8 cellular contexts compared by ENCODE assay signal in the genomic region with DNA sequence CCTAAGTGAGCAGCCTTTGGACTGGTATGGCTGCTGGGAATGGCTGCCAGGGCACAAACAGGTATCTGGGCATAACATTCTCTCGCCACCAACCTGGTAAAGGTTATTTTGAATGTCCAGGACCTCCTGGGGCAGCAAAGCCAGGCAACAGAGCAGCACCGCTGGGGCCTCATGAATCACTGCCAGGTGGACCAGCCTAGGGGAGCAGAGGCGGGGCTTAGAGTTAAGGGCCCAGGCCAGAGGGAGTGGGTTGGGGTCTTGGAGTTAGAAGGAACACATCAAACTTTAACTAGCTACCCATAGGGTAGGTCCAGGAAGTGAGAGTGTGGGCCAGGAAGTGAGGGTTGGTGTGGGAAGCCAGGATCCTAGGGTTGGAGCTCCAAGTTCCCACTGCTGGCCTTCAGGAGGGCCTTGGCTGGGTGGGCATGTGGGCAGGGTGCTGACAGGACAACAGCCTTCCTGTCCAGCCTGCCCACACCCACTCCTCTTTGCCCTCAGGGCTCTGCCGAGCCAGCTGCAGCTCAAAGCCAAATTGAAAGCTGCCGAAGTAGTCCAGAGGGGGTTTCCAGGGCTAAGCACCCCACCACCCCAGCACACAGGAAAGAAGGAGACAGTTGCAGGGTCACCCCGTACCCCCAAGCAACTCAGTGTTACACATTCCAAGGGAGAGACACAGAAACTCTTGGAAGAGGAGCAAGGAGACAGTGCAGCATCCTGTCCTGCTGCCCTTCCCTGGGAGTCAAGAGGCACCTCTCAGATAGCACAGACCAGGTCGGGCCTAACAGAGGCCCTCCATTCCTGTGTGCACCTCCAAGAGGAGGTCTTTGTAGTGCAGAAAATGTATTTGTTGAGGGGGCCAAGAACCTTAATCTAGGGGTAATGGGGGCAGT. TPM values are rescaled to one million over a fixed set of nuclear protein-coding genes. Genes with fewer than 3 reads are reported as not detected.
A peak's percentile ranks its signal among the peaks of the same experiment; 100 is the strongest.
DNase-seq lines count a peak whose midpoint lies in the region; ATAC-seq and TF ChIP-seq lines count a peak whose summit lies in the region.
"Had no signal": no experiment of that assay in that cellular context is flagged by ENCODE, and none has a peak within 500 bp of the region (broad histone marks: within the 10 kb centered on the region; RNA-seq: fewer than 3 reads in every experiment).

No MANE protein-coding gene starts in this region.

- H3K9me3 ChIP-seq in T-helper 17 cell (ENCODE audit: control insufficient read depth, low read length, poor library complexity, severe bottlenecking) (no peaks in the 10 kb centered on the region), iPS-15b (ENCODE audit: control insufficient read depth, insufficient read depth, low read length) (no peaks in the 10 kb centered on the region), spleen (no peaks in the 10 kb centered on the region), ascending aorta (no peaks in the 10 kb centered on the region)

- intact Hi-C loops in spleen (cut with DNase I; ENCODE audit: low total_unique reads) (no loop called here), ascending aorta (cut with DNase I) (no loop called here)

- H3K36me3 ChIP-seq in iPS-15b (ENCODE audit: control insufficient read depth, insufficient read depth, low read length): peaks cover 19% of the 10 kb centered on the region
- H3K36me3 ChIP-seq in spleen: peaks cover 2 to 50% (median 34%) of the 10 kb centered on the region in 6 donors
- peaks cover 0 to 3% of the 10 kb centered on the region in 2 donors for H3K36me3 ChIP-seq in ascending aorta

- POLR2A ChIA-PET in HEK293T (lab: Yijun Ruan, JAX): interaction anchor here (0.8 to 2.7 kb wide), 2 partner anchors 8 to 15 kb away, joined by 3 to 20 read pairs; a partner anchor contains a TSS

- no peak for TF ChIP-seq CTCF in spleen (IDR thresholded peaks at IDR 0.05 in 8 of 11, conservative IDR thresholded peaks at IDR 0.05 in 3 of 11)
- TF ChIP-seq CTCF in ascending aorta (IDR thresholded peaks at IDR 0.05): no peak

- peak; percentile 2 for TF ChIP-seq POLR2A in GM19099 (IDR thresholded peaks at IDR 0.05; ENCODE audit: extremely low read depth, insufficient read length, low read depth)
- TF ChIP-seq POLR2A in spleen (IDR thresholded peaks at IDR 0.05): no peak

- peak overlapping the region; percentile 98 for H3K4me3 Mint-ChIP-seq in T-helper 17 cell

- 29 to 35% (median 34%) methylated on average over 6 to 7 of the region's 7 CpGs for WGBS in spleen, 5 donors

- peaks cover 15% of the 10 kb centered on the region for H3K4me1 ChIP-seq in iPS-15b (ENCODE audit: control insufficient read depth, insufficient read depth, low read length)
- peaks cover 38 to 96% (median 85%) of the 10 kb centered on the region in 6 donors for H3K4me1 ChIP-seq in spleen
- H3K4me1 ChIP-seq in ascending aorta: peaks cover 15 to 29% of the 10 kb centered on the region in 2 donors

- H3K36me3 Mint-ChIP-seq in T-helper 17 cell (ENCODE audit: low read depth): peaks cover 9% of the 10 kb centered on the region

- CTCF ChIA-PET in HEK293T (lab: Yijun Ruan, JAX): no interaction called here

- peak overlapping the region; percentile 99 for H3K27ac Mint-ChIP-seq in T-helper 17 cell

- peak overlapping the region; percentile 82 for H3K4me3 ChIP-seq in iPS-15b (ENCODE audit: low read depth, low read length)
- peak overlapping the region; percentile 90 to 98 (median 94) for H3K4me3 ChIP-seq in spleen
- peak overlapping the region in 1 of 2 donors; percentile 73 for H3K4me3 ChIP-seq in ascending aorta

- H3K27me3 ChIP-seq in iPS-15b (ENCODE audit: control insufficient read depth, insufficient read depth, low read length) (peaks cover 9% of the 10 kb centered on the region), spleen (replicated peaks in 1 of 7) (no peaks in the 10 kb centered on the region), ascending aorta (no peaks in the 10 kb centered on the region)

- DNase-seq in T-helper 17 cell: no peak
- DNase-seq in spleen: peak; percentile 89
- DNase-seq in HEK293T (ENCODE audit: extremely low spot score): no peak
- DNase-seq in caudate nucleus (lab: John Stamatoyannopoulos, UW): no peak
- DNase-seq in ascending aorta (ENCODE audit: low spot score in 2 of 2): no peak
- DNase-seq: NCI-H1417 treated with DMSO at 0.1 percent for 48 hours had no signal

- no peaks in the 10 kb centered on the region for H3K27me3 Mint-ChIP-seq in T-helper 17 cell

- peaks cover 47% of the 10 kb centered on the region for H3K4me1 Mint-ChIP-seq in T-helper 17 cell

- H3K9ac ChIP-seq in iPS-15b (ENCODE audit: low read depth, low read length): no peak overlapping the region

- ATAC-seq in T-helper 17 cell: peak; percentile 16

- peak overlapping the region; percentile 94 to 98 (median 96) for H3K27ac ChIP-seq in spleen
- H3K27ac ChIP-seq in caudate nucleus (ENCODE audit: low read depth, low read length): no peak overlapping the region
- H3K27ac ChIP-seq in ascending aorta: no peak overlapping the region

TF ChIP-seq in HEK293T, 16 proteins besides CTCF, POLR2A, EP300 and RAD21:
- TF ChIP-seq LEF1 (IDR thresholded peaks at IDR 0.05; ENCODE audit: borderline replicate concordance): no peak
- no peak for TF ChIP-seq L3MBTL2 (conservative IDR thresholded peaks at IDR 0.05)
- TF ChIP-seq NFRKB (IDR thresholded peaks at IDR 0.05): no peak
- no peak for TF ChIP-seq HDGF (IDR thresholded peaks at IDR 0.05; ENCODE audit: borderline replicate concordance)
- TF ChIP-seq, protein P1, sequence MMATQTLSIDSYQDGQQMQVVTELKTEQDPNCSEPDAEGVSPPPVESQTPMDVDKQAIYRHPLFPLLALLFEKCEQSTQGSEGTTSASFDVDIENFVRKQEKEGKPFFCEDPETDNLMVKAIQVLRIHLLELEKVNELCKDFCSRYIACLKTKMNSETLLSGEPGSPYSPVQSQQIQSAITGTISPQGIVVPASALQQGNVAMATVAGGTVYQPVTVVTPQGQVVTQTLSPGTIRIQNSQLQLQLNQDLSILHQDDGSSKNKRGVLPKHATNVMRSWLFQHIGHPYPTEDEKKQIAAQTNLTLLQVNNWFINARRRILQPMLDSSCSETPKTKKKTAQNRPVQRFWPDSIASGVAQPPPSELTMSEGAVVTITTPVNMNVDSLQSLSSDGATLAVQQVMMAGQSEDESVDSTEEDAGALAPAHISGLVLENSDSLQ (IDR thresholded peaks at IDR 0.05): no peak
- TF ChIP-seq FOXA1 (IDR thresholded peaks at IDR 0.05): no peak
- no peak for TF ChIP-seq ARNT (IDR thresholded peaks at IDR 0.05)
- TF ChIP-seq SUZ12 (IDR thresholded peaks at IDR 0.05): no peak
- TF ChIP-seq ZNF384 (IDR thresholded peaks at IDR 0.05): no peak
- no peak for TF ChIP-seq TARDBP (IDR thresholded peaks at IDR 0.05)

RNA-seq across cellular contexts. Expression of a gene that starts 2.6 kb away (rescaled TPM):
- total RNA-seq in T-helper 17 cell (10 to 100 TPM; 59.2 to 62.8 TPM), spleen (10 to 100 TPM; 32.2 to 89.7 (median 60.7) TPM), ascending aorta (1.9 TPM)
- polyA plus RNA-seq in spleen: 10 to 100 TPM; 41.3 to 49.8 (median 42.3) TPM

RNA-seq across cellular contexts. Expression of a gene that starts 5.4 kb away (rescaled TPM):
- total RNA-seq in T-helper 17 cell (10 to 100 TPM; 14.7 to 15.2 TPM), spleen (10 to 100 TPM; 22.4 to 30.4 (median 27.9) TPM), ascending aorta (9.9 TPM)
- 10 to 100 TPM; 17.6 to 22.0 (median 21.7) TPM for polyA plus RNA-seq in spleen

RNA-seq across cellular contexts. Expression of a gene that starts 7.5 kb away (rescaled TPM):
- total RNA-seq in T-helper 17 cell: not detected
- under 1 TPM in 1 of 7 donors, not detected in 6; 0.17 TPM for total RNA-seq in spleen
- under 1 TPM in 2 of 3 donors, not detected in 1; 0.03 to 0.11 TPM for polyA plus RNA-seq in spleen
- not detected for total RNA-seq in ascending aorta

RNA-seq across cellular contexts. Expression of a gene that starts 15.8 kb away (rescaled TPM):
- 100 to 1,000 TPM; 454 to 478 TPM for total RNA-seq in T-helper 17 cell
- 100 to 1,000 TPM; 372 to 546 (median 415) TPM for total RNA-seq in spleen
- 100 to 1,000 TPM; 196 to 330 (median 302) TPM for polyA plus RNA-seq in spleen
- total RNA-seq in ascending aorta: 354 TPM

RNA-seq across cellular contexts. Expression of a gene that starts 39.3 kb away (rescaled TPM):
- total RNA-seq in T-helper 17 cell: 1 to 10 TPM; 1.4 to 3.4 TPM
- 10 to 100 TPM; 28.3 to 49.4 (median 33.7) TPM for total RNA-seq in spleen
- 10 to 100 TPM in 1 of 3 donors, 1 to 10 TPM in 2; 8.5 to 18.4 (median 9.2) TPM for polyA plus RNA-seq in spleen
- total RNA-seq in ascending aorta: 224 TPM

Comparison
In these comparisons a context has a peak if more than half of its experiments do, and no peak if none do; other contexts are left out.
1. H3K27ac ChIP-seq: peak in spleen (8 of 8); none in caudate nucleus (single experiment) and ascending aorta (0 of 2).
2. RNA of a gene that starts 2.6 kb away (total RNA-seq): 59.2 to 62.8 TPM in T-helper 17 cell and 32.2 to 89.7 TPM in spleen; 1.9 TPM in ascending aorta (single experiment); every median in the first group is over 10 times any median in the second.